Comparison of ENCODE assay signal across 15 cellular contexts in genomic region chr20:25341716-25342680, GRCh38.
DNase-seq lines count a peak whose midpoint lies in the region; ATAC-seq, FAIRE-seq and TF ChIP-seq lines count a peak whose summit lies in the region.
"Had no signal": no experiment of that assay in that cellular context is flagged by ENCODE, and none has a peak within 500 bp of the region (broad histone marks: within the 10 kb centered on the region; RNA-seq: fewer than 3 reads in every experiment).

No MANE protein-coding gene starts in this region.

- DNase-seq in D341Med (ENCODE audit: low spot score) (peak; percentile 8), NCI-H2227 treated with DMSO at 0.1 percent for 48 hours (lab: John Stamatoyannopoulos, UW) (peak; percentile 19), epithelial cell of esophagus (ENCODE audit: low read depth) (peak; percentile 36), H54 (ENCODE audit: insufficient read length, low spot score) (no peak), NCI-H82 treated with DMSO at 0.1 percent for 48 hours (lab: John Stamatoyannopoulos, UW; ENCODE audit: unreplicated experiment) (no peak)
- DNase-seq: activated CD8-positive, alpha-beta T cell treated with anti-CD3 and anti-CD28 coated beads for 36 hours; CD4-positive, alpha-beta T cell; NK-92 treated with Interleukin-12 subunit alpha and Interleukin-12 subunit beta, amount 100 ng/mL, for 24 hours; stomach; T-helper 1 cell had no signal

- no peak for FAIRE-seq in H54 (lab: Jason Lieb, UNC)
- FAIRE-seq: pancreas had no signal

- TF ChIP-seq POLR2A in GM18505 (IDR thresholded peaks at IDR 0.05; ENCODE audit: borderline replicate concordance, extremely low read depth, insufficient read depth, insufficient read length) (no peak), H54 (IDR thresholded peaks at IDR 0.05; ENCODE audit: low read depth, low read length) (no peak)

- H3K4me3 ChIP-seq in epithelial cell of esophagus (ENCODE audit: low read length), result no peak overlapping the region
- H3K4me3 ChIP-seq: lung, pancreas, stomach had no signal

- ATAC-seq in HG02798 (IDR thresholded peaks at IDR 0.05; ENCODE audit: poor library complexity, unreplicated experiment) (peak; percentile 47), GM18505 (IDR thresholded peaks at IDR 0.05; ENCODE audit: unreplicated experiment) (no peak), HG03097 (IDR thresholded peaks at IDR 0.05; ENCODE audit: low FRiP score, unreplicated experiment) (no peak)
- ATAC-seq: activated CD8-positive, alpha-beta T cell treated with anti-CD3 and anti-CD28 coated beads for 36 hours; pancreas had no signal

- TF ChIP-seq CTCF in epithelial cell of esophagus (IDR thresholded peaks at IDR 0.05; ENCODE audit: insufficient read depth, low read depth, low read length, missing control alignments), result peak; percentile 35

Comparison
In these comparisons a context has a peak if more than half of its experiments do, and no peak if none do; other contexts are left out.
1. DNase-seq: peak in D341Med (single experiment), NCI-H2227 treated with DMSO at 0.1 percent for 48 hours (single experiment) and epithelial cell of esophagus (single experiment); none in H54 (single experiment) and NCI-H82 treated with DMSO at 0.1 percent for 48 hours (single experiment).